Comparison of ENCODE assay signal across 18 cellular contexts in genomic region chr13:84481958-84482357, GRCh38.
DNase-seq lines count a peak whose midpoint lies in the region; ATAC-seq and TF ChIP-seq lines count a peak whose summit lies in the region.
"Had no signal": no experiment of that assay in that cellular context is flagged by ENCODE, and none has a peak within 500 bp of the region (broad histone marks: within the 10 kb centered on the region; RNA-seq: fewer than 3 reads in every experiment).

No MANE protein-coding gene starts in this region.

- H3K9me3 ChIP-seq in IMR-90 (ENCODE audit: control insufficient read depth, insufficient read depth, low read length): no peaks in the 10 kb centered on the region
- H3K9me3 ChIP-seq in Peyer's patch: no peaks in the 10 kb centered on the region
- no peaks in the 10 kb centered on the region for H3K9me3 ChIP-seq in esophagus squamous epithelium
- no peaks in the 10 kb centered on the region for H3K9me3 ChIP-seq in tibial artery
- H3K9me3 ChIP-seq: Caco-2 had no signal

- no peak overlapping the region for H3K23ac ChIP-seq in IMR-90 (ENCODE audit: low read depth, low read length)

- H3K14ac ChIP-seq in IMR-90 (replicated peaks; ENCODE audit: low read depth, low read length): no peak overlapping the region

- H2BK5ac ChIP-seq in IMR-90 (ENCODE audit: low read depth, low read length, poor library complexity, severe bottlenecking): no peak overlapping the region

- CTCF ChIA-PET in IMR-90 (lab: Yijun Ruan, JAX): no interaction called here

- TF ChIP-seq POLR2A in IMR-90 (IDR thresholded peaks at IDR 0.05; ENCODE audit: low read depth, low read length) (no peak), Peyer's patch (IDR thresholded peaks at IDR 0.05) (no peak), esophagus squamous epithelium (IDR thresholded peaks at IDR 0.05) (no peak)

- no peaks in the 10 kb centered on the region for H3K27me3 ChIP-seq in IMR-90 (ENCODE audit: control insufficient read depth, insufficient read depth, low read length)
- no peaks in the 10 kb centered on the region for H3K27me3 ChIP-seq in Peyer's patch
- H3K27me3 ChIP-seq in esophagus squamous epithelium: no peaks in the 10 kb centered on the region
- H3K27me3 ChIP-seq in tibial artery: no peaks in the 10 kb centered on the region

- WGBS in IMR-90 (ENCODE audit: extremely low coverage in 2 of 2, insufficient read length in 1 of 2), 2 experiments: no CpG with 5 or more reads among the region's 1 CpG
- WGBS in esophagus squamous epithelium, 2 donors: 59 to 63% methylated on average over 1 of the region's 1 CpG

- no peak overlapping the region for H4K5ac ChIP-seq in IMR-90 (ENCODE audit: low read depth, low read length)

- H3K18ac ChIP-seq in IMR-90 (ENCODE audit: low read depth, low read length): no peak overlapping the region

- dilution Hi-C loops in IMR-90 (cut with HindIII; ENCODE audit: low sequenced_read_pairs, unreplicated experiment): no loop called here

- H2BK20ac ChIP-seq in IMR-90 (ENCODE audit: low read depth, low read length): no peak overlapping the region

- TF ChIP-seq CTCF in AG09309 (IDR thresholded peaks at IDR 0.05; ENCODE audit: control insufficient read depth, insufficient read depth, low read depth, low read length, missing control alignments) (no peak), IMR-90 (conservative IDR thresholded peaks at IDR 0.05; ENCODE audit: low read depth, low read length) (no peak), astrocyte of the cerebellum (IDR thresholded peaks at IDR 0.05; ENCODE audit: low read depth, low read length, missing control alignments) (no peak), fibroblast of pulmonary artery (IDR thresholded peaks at IDR 0.05; ENCODE audit: low read length, missing control alignments) (no peak), Peyer's patch (IDR thresholded peaks at IDR 0.05) (no peak), esophagus squamous epithelium (IDR thresholded peaks at IDR 0.05) (no peak), tibial artery (IDR thresholded peaks at IDR 0.05) (no peak)

- intact Hi-C loops in IMR-90 (cut with micrococcal nuclease): no loop called here
- intact Hi-C loops in esophagus squamous epithelium (cut with DNase I): no loop called here
- intact Hi-C loops in tibial artery (cut with DNase I; ENCODE audit: low total_unique reads): no loop called here

- H3K36me3 ChIP-seq in IMR-90 (ENCODE audit: control insufficient read depth, insufficient read depth, low read length) (no peaks in the 10 kb centered on the region), Peyer's patch (no peaks in the 10 kb centered on the region), esophagus squamous epithelium (no peaks in the 10 kb centered on the region), tibial artery (no peaks in the 10 kb centered on the region)

- TF ChIP-seq RAD21 in IMR-90 (IDR thresholded peaks at IDR 0.05; ENCODE audit: low read length): no peak

- H4K8ac ChIP-seq in IMR-90 (ENCODE audit: low read depth in 2 of 2, low read length in 2 of 2): no peak overlapping the region

- DNase-seq in AG09309 (ENCODE audit: low read depth) (peak; percentile 52), IMR-90 (peak; percentile 87), astrocyte of the cerebellum (ENCODE audit: low read depth) (peak; percentile 40), fibroblast of pulmonary artery (ENCODE audit: low read depth) (peak; percentile 65), Peyer's patch (no peak), esophagus squamous epithelium (lab: John Stamatoyannopoulos, UW) (no peak), tibial artery (no peak)
- no peak for DNase-seq in effector CD4-positive, alpha-beta T cell
- DNase-seq: activated CD8-positive, alpha-beta memory T cell treated with anti-CD3 and anti-CD28 coated beads for 24 hours; Caco-2; immature natural killer cell; naive B cell; NCI-H1092; NCI-H82; posterior cingulate gyrus; stimulated activated CD4-positive, alpha-beta T cell treated with anti-CD3 and anti-CD28 coated beads, Interleukin-4, amount 100 ng/mL, for 1 hour had no signal

- H2AK5ac ChIP-seq in IMR-90 (ENCODE audit: low read depth, low read length): no peak overlapping the region

- H4K20me1 ChIP-seq in IMR-90 (ENCODE audit: insufficient read depth, low read length): no peaks in the 10 kb centered on the region

- peak; percentile 67 for ATAC-seq in IMR-90 (ENCODE audit: low read depth)

- no peaks in the 10 kb centered on the region for H3K79me1 ChIP-seq in IMR-90 (ENCODE audit: low read depth in 1 of 2, low read length in 2 of 2)

- BruUV-seq in IMR-90 (replicated peaks; lab: Mats Ljungman, UMichigan): no TSS peak

- POLR2A ChIA-PET in IMR-90 (lab: Charles Lee; ENCODE audit: unreplicated experiment): no interaction called here

- H3K9ac ChIP-seq in IMR-90 (ENCODE audit: low read depth, low read length): no peak overlapping the region

- no peak overlapping the region for H3K4ac ChIP-seq in IMR-90 (ENCODE audit: low read depth, low read length)

- H2AFZ ChIP-seq in IMR-90 (replicated peaks; ENCODE audit: low read length, poor library complexity): no peak overlapping the region

- no peak overlapping the region for H4K91ac ChIP-seq in IMR-90 (ENCODE audit: insufficient read depth, low read depth, low read length)

- H3K56ac ChIP-seq in IMR-90 (ENCODE audit: extremely low read depth, insufficient read depth, low read length): no peak overlapping the region

- no peak overlapping the region for H3K4me2 ChIP-seq in IMR-90 (ENCODE audit: low read depth, low read length)

- H3K27ac ChIP-seq in IMR-90 (ENCODE audit: insufficient read depth, low read length): no peak overlapping the region
- H3K27ac ChIP-seq in Peyer's patch: no peak overlapping the region
- no peak overlapping the region for H3K27ac ChIP-seq in esophagus squamous epithelium
- H3K27ac ChIP-seq in tibial artery: no peak overlapping the region
- H3K27ac ChIP-seq: skin epidermis had no signal

- H3K4me1 ChIP-seq in IMR-90 (ENCODE audit: control insufficient read depth, insufficient read depth, low read length) (no peaks in the 10 kb centered on the region), Peyer's patch (no peaks in the 10 kb centered on the region), esophagus squamous epithelium (peaks cover 0 to 4% (median 0%) of the 10 kb centered on the region in 3 donors), tibial artery (no peaks in the 10 kb centered on the region)
- H3K4me1 ChIP-seq: Caco-2 had no signal

- no peaks in the 10 kb centered on the region for H3K9me1 ChIP-seq in IMR-90 (ENCODE audit: insufficient read depth, low read length)

- in situ Hi-C loops in IMR-90 (cut with MboI; ENCODE audit: low sequenced_read_pairs): no loop called here
- in situ Hi-C loops in astrocyte of the cerebellum (cut with HindIII; ENCODE audit: low sequenced_read_pairs): no loop called here

- H2AK9ac ChIP-seq in IMR-90 (replicated peaks; ENCODE audit: low read depth, low read length, poor library complexity): no peak overlapping the region

- no peak overlapping the region for H2BK15ac ChIP-seq in IMR-90 (ENCODE audit: low read depth, low read length)

- no peak overlapping the region for H2BK120ac ChIP-seq in IMR-90 (ENCODE audit: low read depth, low read length)

- H3K4me3 ChIP-seq in AG09309 (ENCODE audit: control insufficient read depth, low read depth, low read length) (no peak overlapping the region), IMR-90 (ENCODE audit: insufficient read depth, low read depth, low read length) (no peak overlapping the region), astrocyte of the cerebellum (ENCODE audit: low read depth, low read length) (no peak overlapping the region), fibroblast of pulmonary artery (replicated peaks; ENCODE audit: low read depth, low read length) (no peak overlapping the region), Peyer's patch (no peak overlapping the region), esophagus squamous epithelium (no peak overlapping the region), tibial artery (no peak overlapping the region)
- H3K4me3 ChIP-seq: lung, skin epidermis had no signal

TF ChIP-seq in IMR-90, 13 proteins besides CTCF, POLR2A, EP300 and RAD21:
- no peak for TF ChIP-seq USF2 (IDR thresholded peaks at IDR 0.05; ENCODE audit: low read depth, low read length)
- peak; percentile 84 for TF ChIP-seq CEBPB (IDR thresholded peaks at IDR 0.05; ENCODE audit: low read depth, low read length)

Comparison
In these comparisons a context has a peak if more than half of its experiments do, and no peak if none do; other contexts are left out.
1. DNase-seq: peak in AG09309 (single experiment), IMR-90 (single experiment), astrocyte of the cerebellum (single experiment) and fibroblast of pulmonary artery (single experiment); none in Peyer's patch (0 of 3), esophagus squamous epithelium (single experiment), tibial artery (0 of 2) and effector CD4-positive, alpha-beta T cell (single experiment).